8 cellular contexts compared by ENCODE assay signal in the genomic region with DNA sequence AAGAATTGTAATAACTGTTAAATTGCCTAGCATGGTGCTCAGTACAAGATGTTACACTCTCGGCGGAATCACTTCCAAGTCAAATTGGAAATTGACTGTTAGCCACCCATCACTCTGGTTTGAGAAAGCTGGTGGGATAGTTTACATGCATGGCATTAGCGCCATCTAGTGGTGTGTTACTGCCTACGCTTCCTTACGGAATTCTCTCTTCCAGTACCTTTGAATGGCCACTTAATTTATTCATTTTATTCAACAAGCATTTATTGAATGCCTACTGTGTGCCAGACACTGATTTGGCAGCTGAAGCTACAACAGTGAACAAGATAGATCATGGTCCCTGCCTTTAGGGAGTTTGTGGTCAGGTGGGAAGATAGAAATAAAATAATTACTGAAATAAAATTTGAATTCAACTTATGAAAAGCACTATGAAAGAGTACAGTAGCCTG. TPM values are rescaled to one million over a fixed set of nuclear protein-coding genes. Genes with fewer than 3 reads are reported as not detected.
DNase-seq lines count a peak whose midpoint lies in the region; ATAC-seq and TF ChIP-seq lines count a peak whose summit lies in the region.

No MANE protein-coding gene starts in this region.

- no peaks in the 10 kb centered on the region for H3K4me1 Mint-ChIP-seq in CD8-positive, alpha-beta memory T cell
- peaks cover 29% of the 10 kb centered on the region for H3K4me1 Mint-ChIP-seq in chondrocyte (ENCODE audit: low read depth)

- H3K4me3 Mint-ChIP-seq in CD8-positive, alpha-beta memory T cell: no peak overlapping the region
- H3K4me3 Mint-ChIP-seq in chondrocyte (ENCODE audit: unreplicated experiment): no peak overlapping the region

- WGBS in liver: 6% methylated on average over 5 of the region's 5 CpGs

- H3K27me3 ChIP-seq in CD8-positive, alpha-beta memory T cell (ENCODE audit: insufficient read depth, low read length, poor library complexity, severe bottlenecking): no peaks in the 10 kb centered on the region
- no peaks in the 10 kb centered on the region for H3K27me3 ChIP-seq in liver (ENCODE audit: control insufficient read depth in 4 of 4, insufficient read depth in 4 of 4, low read length in 3 of 4)

- H3K4me1 ChIP-seq in CD8-positive, alpha-beta memory T cell (ENCODE audit: insufficient read depth, low read length): no peaks in the 10 kb centered on the region
- peaks cover 0 to 16% (median 12%) of the 10 kb centered on the region in 4 donors for H3K4me1 ChIP-seq in liver (ENCODE audit: control insufficient read depth in 4 of 4, insufficient read depth in 4 of 4, low read length in 3 of 4)

- no peak overlapping the region for H3K4me3 ChIP-seq in CD8-positive, alpha-beta memory T cell (ENCODE audit: low read length)
- H3K4me3 ChIP-seq in liver (ENCODE audit: low read depth in 1 of 3, low read length in 3 of 3): no peak overlapping the region

- H3K27ac Mint-ChIP-seq in CD8-positive, alpha-beta memory T cell: peak overlapping the region in 1 of 8 donors; percentile 81
- no peak overlapping the region for H3K27ac Mint-ChIP-seq in chondrocyte (ENCODE audit: unreplicated experiment)

- CTCF ChIA-PET in CD8-positive, alpha-beta memory T cell (lab: Charles Lee): interaction anchor here (1.0 to 2.7 kb wide), 15 partner anchors 15 to 671 kb away, joined by 3 to 7 read pairs (median 4); no protein-coding TSS in a partner anchor

- peak; percentile 41 to 77 (median 66) for DNase-seq in CD8-positive, alpha-beta memory T cell
- peak; percentile 25 for DNase-seq in NCI-H524 treated with DMSO at 0.1 percent for 48 hours (lab: John Stamatoyannopoulos, UW)
- DNase-seq in activated CD4-positive, alpha-beta T cell treated with anti-CD3 and anti-CD28 coated beads for 24 hours (ENCODE audit: low read depth in 2 of 2): peak; percentile 35 to 61
- DNase-seq in chondrocyte (ENCODE audit: low spot score): no peak
- DNase-seq in stimulated activated CD8-positive, alpha-beta memory T cell treated with anti-CD3 and anti-CD28 coated beads, Interleukin-12 subunit alpha, Interleukin-12 subunit beta, amount 100 ng/mL, for 24 hours (ENCODE audit: extremely low read depth): peak; percentile 31

- H3K9me3 ChIP-seq in CD8-positive, alpha-beta memory T cell (ENCODE audit: low read length): no peaks in the 10 kb centered on the region
- no peaks in the 10 kb centered on the region for H3K9me3 ChIP-seq in liver (ENCODE audit: control insufficient read depth in 4 of 4, low read length in 3 of 4)

- H3K36me3 Mint-ChIP-seq in CD8-positive, alpha-beta memory T cell: peaks cover 0 to 19% (median 3%) of the 10 kb centered on the region in 3 donors
- H3K36me3 Mint-ChIP-seq in chondrocyte (ENCODE audit: low read depth): no peaks in the 10 kb centered on the region

- TF ChIP-seq CTCF in chondrocyte (IDR thresholded peaks at IDR 0.05): peak; percentile 97
- TF ChIP-seq CTCF in liver (IDR thresholded peaks at IDR 0.05; ENCODE audit: low read depth, low read length, missing input control): peak; percentile 99

- no peaks in the 10 kb centered on the region for H3K9me3 Mint-ChIP-seq in CD8-positive, alpha-beta memory T cell
- H3K9me3 Mint-ChIP-seq in chondrocyte (ENCODE audit: low read depth): no peaks in the 10 kb centered on the region

- no peak overlapping the region for H3K9ac ChIP-seq in liver (ENCODE audit: low read depth in 1 of 2, low read length in 2 of 2)

- no peak overlapping the region for H3K27ac ChIP-seq in CD8-positive, alpha-beta memory T cell (ENCODE audit: low read depth, low read length)
- no peak overlapping the region for H3K27ac ChIP-seq in liver (ENCODE audit: low read depth in 1 of 2, low read length in 2 of 2)

- TF ChIP-seq RAD21 in liver (IDR thresholded peaks at IDR 0.05): peak; percentile 98 to 99

- POLR2A ChIA-PET in CD8-positive, alpha-beta memory T cell (lab: Charles Lee): no interaction called here

- H3K36me3 ChIP-seq in CD8-positive, alpha-beta memory T cell (ENCODE audit: insufficient read depth, low read length): no peaks in the 10 kb centered on the region
- no peaks in the 10 kb centered on the region for H3K36me3 ChIP-seq in liver (ENCODE audit: control insufficient read depth in 4 of 4, insufficient read depth in 3 of 4, low read depth in 1 of 4, low read length in 3 of 4)

- no peaks in the 10 kb centered on the region for H3K27me3 Mint-ChIP-seq in CD8-positive, alpha-beta memory T cell
- H3K27me3 Mint-ChIP-seq in chondrocyte (ENCODE audit: low read depth): no peaks in the 10 kb centered on the region

- ATAC-seq in HG03175 (IDR thresholded peaks at IDR 0.05; ENCODE audit: unreplicated experiment): peak; percentile 61
- ATAC-seq in GM21529 (IDR thresholded peaks at IDR 0.05; ENCODE audit: unreplicated experiment): no peak

TF ChIP-seq in liver, 16 proteins besides CTCF, POLR2A, EP300 and RAD21:
- TF ChIP-seq HNF4G (IDR thresholded peaks at IDR 0.05) (no peak), FOXA2 (IDR thresholded peaks at IDR 0.05) (no peak), YY1 (IDR thresholded peaks at IDR 0.05) (peak; percentile 34), TAF1 (conservative IDR thresholded peaks at IDR 0.05) (no peak), NR2F2 (IDR thresholded peaks at IDR 0.05) (no peak), EGR1 (IDR thresholded peaks at IDR 0.05; ENCODE audit: low read depth in 2 of 2) (no peak)
- TF ChIP-seq, protein P1, sequence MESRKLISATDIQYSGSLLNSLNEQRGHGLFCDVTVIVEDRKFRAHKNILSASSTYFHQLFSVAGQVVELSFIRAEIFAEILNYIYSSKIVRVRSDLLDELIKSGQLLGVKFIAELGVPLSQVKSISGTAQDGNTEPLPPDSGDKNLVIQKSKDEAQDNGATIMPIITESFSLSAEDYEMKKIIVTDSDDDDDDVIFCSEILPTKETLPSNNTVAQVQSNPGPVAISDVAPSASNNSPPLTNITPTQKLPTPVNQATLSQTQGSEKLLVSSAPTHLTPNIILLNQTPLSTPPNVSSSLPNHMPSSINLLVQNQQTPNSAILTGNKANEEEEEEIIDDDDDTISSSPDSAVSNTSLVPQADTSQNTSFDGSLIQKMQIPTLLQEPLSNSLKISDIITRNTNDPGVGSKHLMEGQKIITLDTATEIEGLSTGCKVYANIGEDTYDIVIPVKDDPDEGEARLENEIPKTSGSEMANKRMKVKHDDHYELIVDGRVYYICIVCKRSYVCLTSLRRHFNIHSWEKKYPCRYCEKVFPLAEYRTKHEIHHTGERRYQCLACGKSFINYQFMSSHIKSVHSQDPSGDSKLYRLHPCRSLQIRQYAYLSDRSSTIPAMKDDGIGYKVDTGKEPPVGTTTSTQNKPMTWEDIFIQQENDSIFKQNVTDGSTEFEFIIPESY (IDR thresholded peaks at IDR 0.05): no peak

RNA-seq across cellular contexts. Expression of a gene that starts 33.6 kb away (rescaled TPM):
- total RNA-seq in CD8-positive, alpha-beta memory T cell: 10 to 100 TPM; 11.1 to 11.3 TPM
- 12.6 TPM for polyA plus RNA-seq in CD8-positive, alpha-beta memory T cell
- 14.1 to 16.0 TPM (median 14.2 TPM) in 3 replicates for total RNA-seq in chondrocyte
- 1 to 10 TPM; 5.8 to 8.5 TPM for total RNA-seq in liver
- 1 to 10 TPM; 4.3 to 9.0 TPM for polyA plus RNA-seq in liver

RNA-seq across cellular contexts. Expression of a gene that starts 33.7 kb away (rescaled TPM):
- total RNA-seq in CD8-positive, alpha-beta memory T cell: 10 to 100 TPM; 21.9 to 23.0 TPM
- 17.9 TPM for polyA plus RNA-seq in CD8-positive, alpha-beta memory T cell
- total RNA-seq in chondrocyte (14.5 to 25.5 TPM (median 14.9 TPM) in 3 replicates), liver (10 to 100 TPM; 10.1 to 12.7 TPM)
- polyA plus RNA-seq in liver: 10 to 100 TPM in 1 of 2 donors, 1 to 10 TPM in 1; 8.2 to 19.3 TPM

RNA-seq across cellular contexts. Expression of a gene that starts 48.5 kb away (rescaled TPM):
- 1 to 10 TPM; 7.8 to 8.0 TPM for total RNA-seq in CD8-positive, alpha-beta memory T cell
- 4.8 TPM for polyA plus RNA-seq in CD8-positive, alpha-beta memory T cell
- total RNA-seq in chondrocyte (21.3 to 24.9 TPM (median 23.9 TPM) in 3 replicates), liver (10 to 100 TPM in 1 of 2 donors, 1 to 10 TPM in 1; 8.8 to 12.2 TPM)
- polyA plus RNA-seq in liver: 1 to 10 TPM; 1.8 to 2.6 TPM
